In genomic region chr1:153509729-153510354, GRCh38 we compare ENCODE assay signal across 7 cellular contexts. TPM values are rescaled to one million over a fixed set of nuclear protein-coding genes. Genes with fewer than 3 reads are reported as not detected.
A peak's percentile ranks its signal among the peaks of the same experiment; 100 is the strongest.
DNase-seq lines count a peak whose midpoint lies in the region; ATAC-seq and TF ChIP-seq lines count a peak whose summit lies in the region.

No MANE protein-coding gene starts in this region.

- no peak overlapping the region for H3K4me3 Mint-ChIP-seq in neural crest cell

- H3K4me1 Mint-ChIP-seq in neural crest cell: peaks cover 6% of the 10 kb centered on the region

- H3K4me3 ChIP-seq in colonic mucosa: no peak overlapping the region

- no peak for ATAC-seq in HG02938 (IDR thresholded peaks at IDR 0.05; ENCODE audit: unreplicated experiment)
- no peak for ATAC-seq in HG02884 (IDR thresholded peaks at IDR 0.05; ENCODE audit: unreplicated experiment)

- no peak overlapping the region for H3K27ac ChIP-seq in colonic mucosa

- TF ChIP-seq CTCF in GM12872 (IDR thresholded peaks at IDR 0.05; ENCODE audit: insufficient read depth, low read depth, low read length) (peak; percentile 93), colonic mucosa (IDR thresholded peaks at IDR 0.05) (peak; percentile 58), neural crest cell (conservative IDR thresholded peaks at IDR 0.05) (peak; percentile 71)

- H3K27ac Mint-ChIP-seq in neural crest cell (ENCODE audit: unreplicated experiment): no peak overlapping the region

- DNase-seq in NCI-H146 (lab: John Stamatoyannopoulos, UW) (peak; percentile 54), colonic mucosa (peak; percentile 82), neural crest cell (ENCODE audit: low read depth, low spot score) (peak; percentile 60)
- DNase-seq in activated CD4-positive, CD25-positive, alpha-beta regulatory T cell treated with anti-CD3 and anti-CD28 coated beads, Interleukin-2, amount 50 U/mL, for 16 hours (ENCODE audit: low read depth, low spot score): peak; percentile 26

- H3K27me3 ChIP-seq in colonic mucosa: no peaks in the 10 kb centered on the region

- intact Hi-C loops in colonic mucosa (cut with DNase I): loop anchor here (2.0 to 5.0 kb wide), 3 partner anchors 59 to 237 kb away; partner anchors contain the start of gene S100A14

- H3K27me3 Mint-ChIP-seq in neural crest cell (ENCODE audit: low read depth): no peaks in the 10 kb centered on the region

- H3K9me3 Mint-ChIP-seq in neural crest cell: no peaks in the 10 kb centered on the region

- H3K9me3 ChIP-seq in colonic mucosa: no peaks in the 10 kb centered on the region

- no peaks in the 10 kb centered on the region for H3K36me3 Mint-ChIP-seq in neural crest cell (ENCODE audit: low read depth)

- H3K4me1 ChIP-seq in colonic mucosa: no peaks in the 10 kb centered on the region

- no peak overlapping the region for H3K9ac ChIP-seq in colonic mucosa (ENCODE audit: low read depth in 2 of 2, low read length in 2 of 2)

- no peaks in the 10 kb centered on the region for H3K36me3 ChIP-seq in colonic mucosa

RNA-seq across cellular contexts. Expression of gene S100A6, which starts 25.9 kb away (rescaled TPM):
- total RNA-seq in colonic mucosa: 1,000 to 10,000 TPM; 2,444 to 2,474 TPM
- total RNA-seq in neural crest cell: not detected in 2 replicates

RNA-seq across cellular contexts. Expression of gene S100A5, which starts 30.9 kb away (rescaled TPM):
- total RNA-seq in colonic mucosa (not detected), neural crest cell (not detected in 2 replicates)

RNA-seq across cellular contexts. Expression of gene S100A4, which starts 35.8 kb away (rescaled TPM):
- total RNA-seq in colonic mucosa: 10 to 100 TPM; 41.8 to 83.8 TPM
- 10.3 and 11.7 TPM in 2 replicates for total RNA-seq in neural crest cell

RNA-seq across cellular contexts. Expression of gene S100A3, which starts 39.2 kb away (rescaled TPM):
- total RNA-seq in colonic mucosa: under 1 TPM in 1 of 2 donors, not detected in 1; 0.61 TPM
- total RNA-seq in neural crest cell: not detected in 2 replicates

RNA-seq across cellular contexts. Expression of gene S100A7, which starts 49.4 kb away (rescaled TPM):
- total RNA-seq in colonic mucosa (not detected), neural crest cell (not detected in 2 replicates)

Comparison
In these comparisons a context has a peak if more than half of its experiments do, and no peak if none do; other contexts are left out.
1. DNase-seq: peak in every context shown above with its lines; median percentile 82 in colonic mucosa; 60 in neural crest cell; 54 in NCI-H146; 26 in activated CD4-positive, CD25-positive, alpha-beta regulatory T cell treated with anti-CD3 and anti-CD28 coated beads, Interleukin-2, amount 50 U/mL, for 16 hours.
2. RNA of gene S100A6, which starts 25.9 kb away (total RNA-seq): 2,444 to 2,474 TPM in colonic mucosa; not detected in neural crest cell; every median in the first group is over 1,000 times any median in the second.
3. Peak in every context shown above with its lines, with median percentiles within 50 percentile points of each other: CTCF ChIP-seq.